ENCODE assay signal across 18 cellular contexts in genomic region chr10:127346604-127347003, GRCh38.
DNase-seq lines count a peak whose midpoint lies in the region; ATAC-seq and TF ChIP-seq lines count a peak whose summit lies in the region.
"Had no signal": no experiment of that assay in that cellular context is flagged by ENCODE, and none has a peak within 500 bp of the region (broad histone marks: within the 10 kb centered on the region; RNA-seq: fewer than 3 reads in every experiment).

No MANE protein-coding gene starts in this region.

- no peak for TF ChIP-seq CTCF in osteocyte (IDR thresholded peaks at IDR 0.05)

- no peak overlapping the region for H3K27ac Mint-ChIP-seq in osteocyte (ENCODE audit: unreplicated experiment)
- H3K27ac Mint-ChIP-seq: activated B cell treated with CpG ODN at 0.5 μM for 24 hours, T-cell had no signal

- no peaks in the 10 kb centered on the region for H3K9me3 Mint-ChIP-seq in osteocyte (ENCODE audit: unreplicated experiment)
- H3K9me3 Mint-ChIP-seq: activated B cell treated with CpG ODN at 0.5 μM for 24 hours, H9, T-cell had no signal

- ATAC-seq in GM19035 (IDR thresholded peaks at IDR 0.05; ENCODE audit: unreplicated experiment) (peak; percentile 53), HG03558 (IDR thresholded peaks at IDR 0.05; ENCODE audit: extremely low read depth, unreplicated experiment) (peak; percentile 56)
- ATAC-seq in stimulated activated naive CD8-positive, alpha-beta T cell treated with anti-CD3 and anti-CD28 coated beads, Interleukin-15, Interleukin-2, amounts not matched to agents 100 U/mL and 50 U/mL, for 24 hours, result peak; percentile 40
- ATAC-seq: T-cell had no signal

- no peaks in the 10 kb centered on the region for H3K27me3 Mint-ChIP-seq in osteocyte (ENCODE audit: unreplicated experiment)
- H3K27me3 Mint-ChIP-seq: activated B cell treated with CpG ODN at 0.5 μM for 24 hours had no signal

- H3K4me1 Mint-ChIP-seq in osteocyte (ENCODE audit: unreplicated experiment), result peaks cover under 1% of the 10 kb centered on the region
- H3K4me1 Mint-ChIP-seq: activated B cell treated with CpG ODN at 0.5 μM for 24 hours, T-cell had no signal

- H3K4me3 Mint-ChIP-seq in osteocyte (ENCODE audit: unreplicated experiment), result no peak overlapping the region
- H3K4me3 Mint-ChIP-seq: activated B cell treated with CpG ODN at 0.5 μM for 24 hours, H9, T-cell had no signal

- H3K36me3 Mint-ChIP-seq in osteocyte (ENCODE audit: unreplicated experiment), result peaks cover 17% of the 10 kb centered on the region
- H3K36me3 Mint-ChIP-seq: T-cell had no signal

- DNase-seq in stimulated activated CD4-positive, alpha-beta T cell treated with anti-CD3 and anti-CD28 coated beads, Interleukin-15, amount 100 ng/mL, for 24 hours, result peak; percentile 36
- no peak for DNase-seq in stimulated activated CD4-positive, alpha-beta T cell treated with anti-CD3 and anti-CD28 coated beads, Interleukin-4, amount 100 ng/mL, for 4 hours
- peak; percentile 5 for DNase-seq in stimulated activated naive CD8-positive, alpha-beta T cell treated with anti-CD3 and anti-CD28 coated beads, Interleukin-15, Interleukin-2, amounts not matched to agents 100 U/mL and 50 U/mL, for 24 hours
- DNase-seq in A172 (ENCODE audit: low spot score) (no peak), DMS53 (lab: John Stamatoyannopoulos, UW) (no peak), osteocyte (ENCODE audit: extremely low spot score, unreplicated experiment) (no peak)
- DNase-seq: activated B cell treated with CpG ODN at 0.5 μM for 24 hours; central memory CD4-positive, alpha-beta T cell; H9; hippocampal formation; IMR-90; MM.1S; NCI-H1930; NCI-H510A; retina; T-cell had no signal

Comparison
In these comparisons a context has a peak if more than half of its experiments do, and no peak if none do; other contexts are left out.
1. DNase-seq: peak in stimulated activated CD4-positive, alpha-beta T cell treated with anti-CD3 and anti-CD28 coated beads, Interleukin-15, amount 100 ng/mL, for 24 hours (single experiment) and stimulated activated naive CD8-positive, alpha-beta T cell treated with anti-CD3 and anti-CD28 coated beads, Interleukin-15, Interleukin-2, amounts not matched to agents 100 U/mL and 50 U/mL, for 24 hours (single experiment); none in stimulated activated CD4-positive, alpha-beta T cell treated with anti-CD3 and anti-CD28 coated beads, Interleukin-4, amount 100 ng/mL, for 4 hours (0 of 2), A172 (single experiment), DMS53 (single experiment) and osteocyte (single experiment).
2. Peak in every context shown above with its lines, with median percentiles within 50 percentile points of each other: ATAC-seq.